Comparison of ENCODE assay signal across 22 cellular contexts in the genomic region with DNA sequence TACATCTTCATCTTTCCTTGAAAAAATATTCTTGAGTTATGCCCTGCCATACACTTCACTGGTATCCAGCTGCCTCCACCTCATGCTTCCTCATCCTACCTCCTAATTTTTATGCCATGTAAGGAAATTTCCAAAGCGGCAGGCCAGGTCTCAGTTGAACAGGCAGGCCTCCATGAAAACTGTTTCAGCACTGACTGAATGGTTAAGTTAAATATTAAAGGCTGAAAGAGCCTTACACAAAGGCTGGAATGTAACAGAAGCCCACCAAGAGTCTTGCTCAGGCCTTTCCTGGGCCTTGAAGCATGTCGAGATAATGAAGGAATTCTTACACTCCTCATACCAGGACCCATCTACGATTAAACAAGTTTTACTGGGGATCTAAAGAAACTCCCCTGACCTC.
"Had no signal": no experiment of that assay in that cellular context is flagged by ENCODE, and none has a peak within 500 bp of the region (broad histone marks: within the 10 kb centered on the region; RNA-seq: fewer than 3 reads in every experiment).

No MANE protein-coding gene starts in this region.

- H3K27me3 ChIP-seq: foreskin keratinocyte, heart left ventricle, pancreas, sigmoid colon, stomach had no signal

- H3K36me3 ChIP-seq: heart left ventricle, pancreas, sigmoid colon, stomach, thoracic aorta had no signal

- FAIRE-seq: colon, keratinocyte, pancreas, urothelium cell line had no signal

- H3K4me1 ChIP-seq: foreskin keratinocyte, heart left ventricle, pancreas, psoas muscle, stomach had no signal

- H3K27ac ChIP-seq: foreskin keratinocyte, heart left ventricle, pancreas, psoas muscle, sigmoid colon, skin epidermis, stomach, thoracic aorta had no signal

- ATAC-seq: foreskin keratinocyte, heart left ventricle, left lobe of liver, natural killer cell, pancreas, psoas muscle had no signal

- H3K9me3 ChIP-seq: heart left ventricle, pancreas, psoas muscle, sigmoid colon, stomach, thoracic aorta had no signal

- DNase-seq: cerebellar nuclear complex; dermis blood vessel endothelial cell; erythroblast; foreskin keratinocyte; heart left ventricle; immature natural killer cell; mammary epithelial cell; natural killer cell; occipital lobe; pancreas; psoas muscle; sigmoid colon; stimulated activated naive CD4-positive, alpha-beta T cell; stomach; substantia nigra; trophoblast cell had no signal

- H3K4me3 ChIP-seq: heart left ventricle, pancreas, psoas muscle, sigmoid colon, skin epidermis, stomach, thoracic aorta had no signal
